ENCODE assay signal across 18 cellular contexts in genomic region chr7:44694766-44695165, GRCh38. TPM values are rescaled to one million over a fixed set of nuclear protein-coding genes. Genes with fewer than 3 reads are reported as not detected.
DNase-seq lines count a peak whose midpoint lies in the region; ATAC-seq and TF ChIP-seq lines count a peak whose summit lies in the region.
"Had no signal": no experiment of that assay in that cellular context is flagged by ENCODE, and none has a peak within 500 bp of the region (broad histone marks: within the 10 kb centered on the region; RNA-seq: fewer than 3 reads in every experiment).

No MANE protein-coding gene starts in this region.

- H3K4me1 Mint-ChIP-seq in T-helper 17 cell = no peaks in the 10 kb centered on the region

- no peak overlapping the region for H2BK15ac ChIP-seq in mesenchymal stem cell (ENCODE audit: low read depth, poor library complexity, severe bottlenecking)

- TF ChIP-seq CTCF in heart right ventricle (IDR thresholded peaks at IDR 0.05) = no peak

- H3K14ac ChIP-seq in mesenchymal stem cell (ENCODE audit: low read length in 2 of 2) = no peak overlapping the region

- H3K79me1 ChIP-seq in mesenchymal stem cell (replicated peaks; ENCODE audit: low read length, poor library complexity, severe bottlenecking) = peaks cover 22% of the 10 kb centered on the region

- peak overlapping the region; percentile 12 for H2AK5ac ChIP-seq in mesenchymal stem cell (ENCODE audit: low read length, severe bottlenecking)

- no peak overlapping the region for H3K4me3 Mint-ChIP-seq in T-helper 17 cell
- H3K4me3 Mint-ChIP-seq: CD8-positive, alpha-beta T cell had no signal

- ATAC-seq in heart right ventricle = peak in 1 of 8 donors; percentile 7
- no peak for ATAC-seq in Right ventricle myocardium inferior
- no peak for ATAC-seq in T-helper 17 cell
- ATAC-seq: CD8-positive, alpha-beta T cell had no signal

- H3K18ac ChIP-seq in mesenchymal stem cell (ENCODE audit: low read depth in 1 of 2, low read length in 2 of 2) = no peak overlapping the region

- H4K91ac ChIP-seq in mesenchymal stem cell (ENCODE audit: low read length) = no peak overlapping the region

- H3K27me3 ChIP-seq in heart right ventricle = no peaks in the 10 kb centered on the region
- no peaks in the 10 kb centered on the region for H3K27me3 ChIP-seq in mesenchymal stem cell (ENCODE audit: control insufficient read depth in 1 of 2, insufficient read depth in 1 of 2, low read length in 2 of 2)

- H3K4me2 ChIP-seq in mesenchymal stem cell (ENCODE audit: low read length, poor library complexity, severe bottlenecking) = no peak overlapping the region

- no peak overlapping the region for H2AFZ ChIP-seq in mesenchymal stem cell (ENCODE audit: low read depth, low read length)

- no peak overlapping the region for H3K23ac ChIP-seq in mesenchymal stem cell (ENCODE audit: low read length in 2 of 2)

- whole genome bisulfite sequencing in heart right ventricle, 2 donors = 96% methylated on average over 2 of the region's 2 CpGs
- no CpG with 5 or more reads among the region's 2 CpGs for WGBS in mesenchymal stem cell

- H3K36me3 ChIP-seq in heart right ventricle (peaks cover 7 to 99% (median 59%) of the 10 kb centered on the region in 9 donors), mesenchymal stem cell (ENCODE audit: control insufficient read depth in 1 of 2, insufficient read depth in 2 of 2, low read depth in 1 of 2, low read length in 2 of 2) (peaks cover 65 to 69% of the 10 kb centered on the region in 2 experiments)

- H3K4me1 ChIP-seq in heart right ventricle (peaks cover 0 to 15% (median 0%) of the 10 kb centered on the region in 9 donors), mesenchymal stem cell (ENCODE audit: control insufficient read depth, insufficient read depth, low read depth, low read length) (peaks cover 10% of the 10 kb centered on the region)

- peak overlapping the region; percentile 40 to 87 (median 64) for H3K27ac ChIP-seq in heart right ventricle
- no peak overlapping the region for H3K27ac ChIP-seq in mesenchymal stem cell (ENCODE audit: low read length, poor library complexity, severe bottlenecking)

- H3K4me3 ChIP-seq in heart right ventricle (no peak overlapping the region), mesenchymal stem cell (ENCODE audit: insufficient read depth in 1 of 2, low read depth in 1 of 2, low read length in 2 of 2) (no peak overlapping the region)

- H3K36me3 Mint-ChIP-seq in T-helper 17 cell (ENCODE audit: low read depth) = peaks cover 6% of the 10 kb centered on the region

- DNase-seq in heart right ventricle = no peak
- no peak for DNase-seq in Right ventricle myocardium inferior (ENCODE audit: missing footprints)
- DNase-seq in T-helper 17 cell = no peak
- no peak for DNase-seq in mesenchymal stem cell
- no peak for DNase-seq in effector CD8-positive, alpha-beta T cell (lab: John Stamatoyannopoulos, UW)
- DNase-seq in HPDE6-E6E7 (ENCODE audit: extremely low spot score) = no peak
- DNase-seq in pons (ENCODE audit: low spot score) = no peak
- DNase-seq: ACHN; CD8-positive, alpha-beta T cell; DND-41; GDM1; GOT3; MM.1S; NCI-H1105; NCI-H1930; NCI-H2171 treated with DMSO at 0.1 percent for 48 hours; NCI-H510A; NCI-H82 had no signal

- H2BK120ac ChIP-seq in mesenchymal stem cell (ENCODE audit: low read depth, low read length) = no peak overlapping the region

- H3K27ac Mint-ChIP-seq in T-helper 17 cell = peak overlapping the region; percentile 85
- H3K27ac Mint-ChIP-seq: CD8-positive, alpha-beta T cell had no signal

- intact Hi-C loops in heart right ventricle (cut with DNase I) = loop anchor here in 4 of 10 donors (10.0 kb wide), 4 partner anchors 90 to 120 kb away; partner anchors contain the start of gene OGDH (in 1 of the 4)
- intact Hi-C loops in Right ventricle myocardium inferior (cut with DNase I) = loop anchor here (2.0 to 5.0 kb wide), 2 partner anchors 88 to 148 kb away; partner anchors contain the start of gene OGDH

- H3K4ac ChIP-seq in mesenchymal stem cell (ENCODE audit: low read depth in 1 of 2, low read length in 2 of 2) = no peak overlapping the region

- H2BK12ac ChIP-seq in mesenchymal stem cell (ENCODE audit: low read length in 2 of 2) = no peak overlapping the region

- H2BK5ac ChIP-seq in mesenchymal stem cell (ENCODE audit: low read depth, low read length, poor library complexity, severe bottlenecking) = peak overlapping the region; percentile 20

- no peak overlapping the region for H4K8ac ChIP-seq in mesenchymal stem cell (ENCODE audit: low read length)

- peaks cover 0 to 4% (median 0%) of the 10 kb centered on the region in 11 donors for H3K9me3 ChIP-seq in heart right ventricle
- no peaks in the 10 kb centered on the region for H3K9me3 ChIP-seq in T-helper 17 cell (ENCODE audit: control insufficient read depth, low read length, poor library complexity, severe bottlenecking)
- peaks cover 3% of the 10 kb centered on the region for H3K9me3 ChIP-seq in mesenchymal stem cell (ENCODE audit: control insufficient read depth, low read length)

- no peaks in the 10 kb centered on the region for H3K27me3 Mint-ChIP-seq in T-helper 17 cell

- no peak overlapping the region for H3K9ac ChIP-seq in mesenchymal stem cell (ENCODE audit: low read length)

RNA-seq across cellular contexts. Expression of gene ZMIZ2, which starts 53.9 kb away (rescaled TPM):
- total RNA-seq in heart right ventricle (10 to 100 TPM; 38.9 to 80.4 (median 47.9) TPM), Right ventricle myocardium inferior (62.2 TPM), T-helper 17 cell (100 to 1,000 TPM; 117 to 171 TPM)
- polyA plus RNA-seq in heart right ventricle = 10 to 100 TPM; 26.3 to 87.3 TPM
- polyA plus RNA-seq in mesenchymal stem cell (2013, experiment 1 of 2) = 38.9 TPM
- 36.0 TPM for polyA plus RNA-seq in mesenchymal stem cell (2013, experiment 2 of 2)
